In the genomic region with DNA sequence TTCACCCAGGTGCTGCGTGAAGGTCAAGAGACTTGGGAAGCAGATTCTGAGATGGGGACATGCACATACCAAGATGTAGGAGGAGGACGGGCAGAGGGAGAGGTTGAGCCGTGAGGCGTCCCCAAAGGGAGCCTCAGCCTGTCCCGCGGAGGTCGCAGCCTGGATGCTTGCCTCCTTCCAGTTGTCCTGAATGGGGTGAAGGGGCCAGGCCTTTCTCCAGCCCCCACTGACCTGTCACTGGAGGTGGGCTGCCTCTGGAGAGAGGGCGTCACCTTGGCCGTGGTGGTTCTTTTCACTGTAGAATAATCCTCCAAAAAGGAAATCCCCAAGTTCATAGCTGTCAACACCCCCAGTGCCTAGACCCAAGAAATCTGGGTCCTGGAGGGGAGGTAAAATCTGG, we compare ENCODE assay signal across 31 cellular contexts.
"Had no signal": no experiment of that assay in that cellular context is flagged by ENCODE, and none has a peak within 500 bp of the region (broad histone marks: within the 10 kb centered on the region; RNA-seq: fewer than 3 reads in every experiment).

No MANE protein-coding gene starts in this region.

- H3K27ac ChIP-seq: adrenal gland, ascending aorta, body of pancreas, brain microvascular endothelial cell, breast epithelium, cardiac muscle cell had no signal

- H3K36me3 ChIP-seq: adrenal gland, ascending aorta, brain microvascular endothelial cell, breast epithelium, cardiac muscle cell had no signal

- H3K4me3 ChIP-seq: adrenal gland, ascending aorta, body of pancreas, breast epithelium, cardiac muscle cell had no signal

- H3K9me3 ChIP-seq: adrenal gland, ascending aorta, body of pancreas, breast epithelium had no signal

- H3K27me3 ChIP-seq: adrenal gland, ascending aorta, body of pancreas, brain microvascular endothelial cell, breast epithelium, cardiac muscle cell had no signal

- DNase-seq: activated effector memory CD4-positive, alpha-beta T cell treated with anti-CD3 and anti-CD28 coated beads, Interleukin-2, amount 50 U/mL, for 16 hours; activated effector memory CD4-positive, alpha-beta T cell treated with Interleukin-2 at 50 U/mL for 16 hours; activated gamma-delta T cell; activated gamma-delta T cell treated with Interleukin-2 at 50 U/mL for 16 hours; activated naive CD4-positive, alpha-beta T cell; activated naive CD4-positive, alpha-beta T cell treated with anti-CD3 and anti-CD28 coated beads for 36 hours; activated naive CD4-positive, alpha-beta T cell treated with anti-CD3 and anti-CD28 coated beads, Interleukin-2, amount 10 ng/mL, durations not matched to agents 7 days and 5 days; activated naive CD4-positive, alpha-beta T cell treated with anti-CD3 and anti-CD28 coated beads, Interleukin-2, amount 50 U/mL, for 16 hours; activated naive CD4-positive, alpha-beta T cell treated with Interleukin-2 at 50 U/mL for 16 hours; activated naive CD8-positive, alpha-beta T cell treated with anti-CD3 and anti-CD28 coated beads for 36 hours; activated naive CD8-positive, alpha-beta T cell treated with anti-CD3 and anti-CD28 coated beads, Interleukin-2, amount 10 ng/mL, durations not matched to agents 7 days and 5 days; activated naive CD8-positive, alpha-beta T cell treated with anti-CD3 and anti-CD28 coated beads, Interleukin-2, amount 50 U/mL, for 24 hours; activated T-cell treated with anti-CD3 and anti-CD28 coated beads, Interleukin-2, amount 50 U/mL, for 1 hour; activated T-cell treated with anti-CD3 and anti-CD28 coated beads, Interleukin-2, amount 50 U/mL, for 24 hours; activated T-cell treated with anti-CD3 and anti-CD28 coated beads, Interleukin-2, amount 50 U/mL, for 4 hours; activated T-cell treated with anti-CD3 and anti-CD28 coated beads, Interleukin-2, amount 50 U/mL, for 48 hours; activated T-cell treated with anti-CD3 and anti-CD28 coated beads, Interleukin-2, amount 50 U/mL, for 72 hours; adrenal gland; amniotic stem cell; amygdala; anterior cingulate cortex; body of pancreas; brain microvascular endothelial cell; caudate nucleus; central memory CD4-positive, alpha-beta T cell; cerebellar nuclear complex had no signal

- H3K4me1 ChIP-seq: adrenal gland, ascending aorta, body of pancreas, breast epithelium had no signal

- ATAC-seq: activated naive CD4-positive, alpha-beta T cell treated with anti-CD3 and anti-CD28 coated beads, Interleukin-2, amount 50 U/mL, for 72 hours; activated naive CD8-positive, alpha-beta T cell treated with anti-CD3 and anti-CD28 coated beads, Interleukin-2, amount 50 U/mL, for 24 hours; activated T-cell treated with anti-CD3 and anti-CD28 coated beads, Interleukin-2, amount 50 U/mL, for 4 hours; activated T-cell treated with anti-CD3 and anti-CD28 coated beads, Interleukin-2, amount 50 U/mL, for 72 hours; activated T-helper 17 cell treated with anti-CD3 and anti-CD28 coated beads, Interleukin-2, amount 50 U/mL, for 72 hours; body of pancreas had no signal
